8 cellular contexts compared by ENCODE assay signal in the genomic region with DNA sequence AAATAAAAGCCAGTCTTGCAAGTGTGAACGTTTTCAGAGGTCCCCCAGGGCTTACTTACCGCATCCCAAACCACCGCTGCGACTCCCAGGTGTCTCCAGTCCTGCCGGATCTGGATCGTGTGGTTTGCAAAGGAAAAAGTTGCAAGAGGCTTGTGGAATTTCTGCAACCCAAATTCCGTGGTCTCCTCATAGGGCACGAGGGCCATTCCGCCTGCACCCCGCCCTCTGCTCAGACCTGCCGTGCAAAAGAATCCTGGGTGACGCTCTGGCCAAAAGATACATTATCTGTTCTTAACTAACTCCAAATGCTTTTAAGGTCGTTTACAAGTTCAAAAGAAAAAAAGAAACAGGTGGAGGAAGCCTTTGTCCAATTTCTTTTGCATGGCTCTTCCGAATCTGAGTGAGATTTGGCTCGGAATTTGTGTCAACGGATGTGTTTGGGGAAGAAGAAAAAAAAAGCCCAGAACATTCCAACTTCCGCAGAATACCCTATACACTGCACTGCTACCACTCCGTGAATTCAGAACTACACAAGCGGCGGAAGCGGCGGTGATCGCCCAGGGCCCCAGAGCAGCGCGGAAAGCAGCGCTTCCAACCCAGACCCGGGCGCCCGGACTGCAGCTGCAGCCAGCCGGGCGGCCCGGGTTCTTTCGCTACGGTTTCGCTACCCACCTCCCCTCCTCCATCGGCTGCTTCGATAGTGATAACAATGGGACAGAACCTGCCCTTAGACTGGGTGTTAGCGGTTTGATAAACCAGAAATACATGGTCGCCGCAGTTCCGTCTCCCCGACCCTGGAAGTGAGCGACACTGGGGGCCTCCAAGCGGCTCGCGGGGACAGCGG. TPM values are rescaled to one million over a fixed set of nuclear protein-coding genes. Genes with fewer than 3 reads are reported as not detected.
DNase-seq lines count a peak whose midpoint lies in the region; ATAC-seq and TF ChIP-seq lines count a peak whose summit lies in the region.

No MANE protein-coding gene starts in this region.

- peak; percentile 46 to 80 (median 68) for DNase-seq in CD4-positive, CD25-positive, alpha-beta regulatory T cell
- peak; percentile 78 for DNase-seq in activated T-cell treated with anti-CD3 and anti-CD28 coated beads, Interleukin-2, amount 50 U/mL, for 24 hours
- DNase-seq in erythroblast (lab: John Stamatoyannopoulos, UW) (peak; percentile 85 to 87), mucosa of gallbladder (ENCODE audit: low spot score) (peak; percentile 71)
- peak; percentile 76 for DNase-seq in stimulated activated CD8-positive, alpha-beta memory T cell treated with anti-CD3 and anti-CD28 coated beads, Interleukin-4, amount 100 ng/mL, for 48 hours

- ATAC-seq in CD4-positive, CD25-positive, alpha-beta regulatory T cell (ENCODE audit: low read depth in 2 of 2), result peak; percentile 23 to 31
- ATAC-seq in GM19324 (IDR thresholded peaks at IDR 0.05; ENCODE audit: low FRiP score, unreplicated experiment), result peak; percentile 35
- ATAC-seq in HG03442 (IDR thresholded peaks at IDR 0.05; ENCODE audit: unreplicated experiment), result peak; percentile 33

- H3K36me3 ChIP-seq in CD4-positive, CD25-positive, alpha-beta regulatory T cell (ENCODE audit: control insufficient read depth, insufficient read depth, low read length), result peaks cover 2% of the 10 kb centered on the region
- H3K36me3 ChIP-seq in OCI-LY3 (replicated peaks; ENCODE audit: low read depth, low read length), result peaks cover 21% of the 10 kb centered on the region

- H3K27ac Mint-ChIP-seq in CD4-positive, CD25-positive, alpha-beta regulatory T cell, result peak overlapping the region; percentile 94 to 96 (median 94)
- peak overlapping the region; percentile 96 for H3K27ac Mint-ChIP-seq in activated T-cell treated with anti-CD3 and anti-CD28 coated beads, Interleukin-2, amount 50 U/mL, for 24 hours

- peak overlapping the region; percentile 92 for H3K4me3 ChIP-seq in CD4-positive, CD25-positive, alpha-beta regulatory T cell (ENCODE audit: low read depth, low read length)
- H3K4me3 ChIP-seq in OCI-LY3 (ENCODE audit: low read length), result peak overlapping the region; percentile 83

- H3K4me1 Mint-ChIP-seq in CD4-positive, CD25-positive, alpha-beta regulatory T cell, result peaks cover 26 to 60% (median 43%) of the 10 kb centered on the region in 4 donors
- peaks cover 60% of the 10 kb centered on the region for H3K4me1 Mint-ChIP-seq in activated T-cell treated with anti-CD3 and anti-CD28 coated beads, Interleukin-2, amount 50 U/mL, for 24 hours (ENCODE audit: low read depth)

- H3K4me2 ChIP-seq in OCI-LY3 (ENCODE audit: low read length), result peak overlapping the region; percentile 91

- no peaks in the 10 kb centered on the region for H3K9me3 Mint-ChIP-seq in CD4-positive, CD25-positive, alpha-beta regulatory T cell
- no peaks in the 10 kb centered on the region for H3K9me3 Mint-ChIP-seq in activated T-cell treated with anti-CD3 and anti-CD28 coated beads, Interleukin-2, amount 50 U/mL, for 24 hours

- peaks cover 48% of the 10 kb centered on the region for H3K4me1 ChIP-seq in CD4-positive, CD25-positive, alpha-beta regulatory T cell (ENCODE audit: control insufficient read depth, insufficient read depth, low read length, poor library complexity, severe bottlenecking)
- peaks cover 50% of the 10 kb centered on the region for H3K4me1 ChIP-seq in OCI-LY3 (ENCODE audit: low read length)

- H3K4me3 Mint-ChIP-seq in CD4-positive, CD25-positive, alpha-beta regulatory T cell, result peak overlapping the region; percentile 95 to 98 (median 96)
- peak overlapping the region; percentile 94 for H3K4me3 Mint-ChIP-seq in activated T-cell treated with anti-CD3 and anti-CD28 coated beads, Interleukin-2, amount 50 U/mL, for 24 hours

- no peaks in the 10 kb centered on the region for H3K27me3 Mint-ChIP-seq in CD4-positive, CD25-positive, alpha-beta regulatory T cell
- no peaks in the 10 kb centered on the region for H3K27me3 Mint-ChIP-seq in activated T-cell treated with anti-CD3 and anti-CD28 coated beads, Interleukin-2, amount 50 U/mL, for 24 hours

- H3K9me3 ChIP-seq in CD4-positive, CD25-positive, alpha-beta regulatory T cell (ENCODE audit: control insufficient read depth in 2 of 2, low read length in 2 of 2), result no peaks in the 10 kb centered on the region
- H3K9me3 ChIP-seq in OCI-LY3 (ENCODE audit: insufficient read depth, low read length), result no peaks in the 10 kb centered on the region

- H3K79me2 ChIP-seq in OCI-LY3 (ENCODE audit: low read length), result peaks cover 27% of the 10 kb centered on the region

- no peaks in the 10 kb centered on the region for H3K27me3 ChIP-seq in CD4-positive, CD25-positive, alpha-beta regulatory T cell (ENCODE audit: control insufficient read depth, insufficient read depth, low read length)
- no peaks in the 10 kb centered on the region for H3K27me3 ChIP-seq in OCI-LY3 (ENCODE audit: low read depth, low read length)

- H3K36me3 Mint-ChIP-seq in CD4-positive, CD25-positive, alpha-beta regulatory T cell, result peaks cover 3% of the 10 kb centered on the region
- peaks cover 53% of the 10 kb centered on the region for H3K36me3 Mint-ChIP-seq in activated T-cell treated with anti-CD3 and anti-CD28 coated beads, Interleukin-2, amount 50 U/mL, for 24 hours (ENCODE audit: low read depth)

- H3K9ac ChIP-seq in OCI-LY3 (ENCODE audit: low read length), result peak overlapping the region; percentile 91

- H2AFZ ChIP-seq in OCI-LY3 (ENCODE audit: low read depth, low read length), result no peak overlapping the region

- TF ChIP-seq POLR2A in erythroblast (IDR thresholded peaks at IDR 0.05; ENCODE audit: low read length), result no peak

- peak overlapping the region; percentile 97 for H3K27ac ChIP-seq in CD4-positive, CD25-positive, alpha-beta regulatory T cell (ENCODE audit: insufficient read depth, low read length, poor library complexity, severe bottlenecking)
- H3K27ac ChIP-seq in OCI-LY3 (ENCODE audit: low read length), result peak overlapping the region; percentile 89

- H4K20me1 ChIP-seq in OCI-LY3 (ENCODE audit: insufficient read depth, low read length), result no peaks in the 10 kb centered on the region

- TF ChIP-seq CTCF in OCI-LY3 (IDR thresholded peaks at IDR 0.05; ENCODE audit: low read depth, low read length), result no peak

RNA-seq across cellular contexts. Expression of gene METTL21A, which starts 0.8 kb away (rescaled TPM):
- 13.7 TPM for total RNA-seq in CD4-positive, CD25-positive, alpha-beta regulatory T cell
- polyA plus RNA-seq in CD4-positive, CD25-positive, alpha-beta regulatory T cell, result 10 to 100 TPM; 21.7 to 29.7 (median 23.0) TPM
- total RNA-seq in mucosa of gallbladder, result 12.4 TPM

Comparison
In these comparisons a context has a peak if more than half of its experiments do, and no peak if none do; other contexts are left out.
1. Peak in every context shown above with its lines: DNase-seq, ATAC-seq, H3K4me3 ChIP-seq and H3K27ac ChIP-seq.